ENCODE assay signal across 1 cellular context in the genomic region with DNA sequence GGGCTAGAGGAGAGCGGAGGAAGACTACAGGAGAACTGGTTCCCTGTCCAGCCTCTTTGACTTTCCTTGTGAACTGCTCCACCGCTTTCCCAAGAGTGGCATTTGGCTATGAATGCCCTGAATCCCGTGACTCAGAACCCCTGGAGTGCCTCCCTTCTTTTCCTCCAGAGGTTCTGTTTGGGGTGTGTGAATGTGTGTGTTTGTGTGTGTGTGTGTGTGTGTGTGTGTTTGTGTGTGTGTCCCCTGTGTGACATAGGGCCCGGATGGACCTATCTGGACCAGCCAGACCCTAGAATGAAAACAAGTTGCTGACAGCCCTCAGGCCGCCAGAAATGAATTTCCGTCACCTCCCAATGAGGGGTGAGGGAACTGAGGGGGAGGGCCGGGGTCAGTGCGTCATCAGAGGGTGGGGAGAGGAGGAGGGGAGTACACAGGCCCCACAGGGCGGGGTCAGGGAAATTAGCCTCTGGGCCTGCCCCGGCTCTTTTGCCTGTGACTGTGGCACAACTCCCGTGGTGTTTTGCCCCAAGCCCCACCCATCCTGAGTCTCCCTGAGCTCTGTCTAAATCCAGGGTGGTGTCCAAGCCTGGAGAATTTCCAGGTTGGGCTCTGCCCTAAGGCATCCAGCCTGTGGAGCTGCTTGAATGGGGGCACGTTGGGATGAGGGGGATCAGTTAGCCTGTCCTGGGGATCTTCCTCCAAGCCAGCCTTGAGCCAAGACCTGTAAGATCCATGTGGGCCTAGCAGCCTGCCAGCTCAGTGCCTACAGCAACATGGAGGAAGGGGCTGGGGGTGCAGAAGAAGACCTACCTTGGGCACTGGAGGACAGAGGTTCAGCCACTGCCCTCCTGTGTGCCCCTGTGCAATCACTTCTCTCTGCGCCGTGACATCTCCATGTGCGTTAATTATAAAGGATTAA.
TF ChIP-seq lines count a peak whose summit lies in the region.

No MANE protein-coding gene starts in this region.

TF ChIP-seq in K562, 482 proteins besides CTCF, POLR2A, EP300 and RAD21 (continued from another document and continues in another):
- TF ChIP-seq, protein P1, sequence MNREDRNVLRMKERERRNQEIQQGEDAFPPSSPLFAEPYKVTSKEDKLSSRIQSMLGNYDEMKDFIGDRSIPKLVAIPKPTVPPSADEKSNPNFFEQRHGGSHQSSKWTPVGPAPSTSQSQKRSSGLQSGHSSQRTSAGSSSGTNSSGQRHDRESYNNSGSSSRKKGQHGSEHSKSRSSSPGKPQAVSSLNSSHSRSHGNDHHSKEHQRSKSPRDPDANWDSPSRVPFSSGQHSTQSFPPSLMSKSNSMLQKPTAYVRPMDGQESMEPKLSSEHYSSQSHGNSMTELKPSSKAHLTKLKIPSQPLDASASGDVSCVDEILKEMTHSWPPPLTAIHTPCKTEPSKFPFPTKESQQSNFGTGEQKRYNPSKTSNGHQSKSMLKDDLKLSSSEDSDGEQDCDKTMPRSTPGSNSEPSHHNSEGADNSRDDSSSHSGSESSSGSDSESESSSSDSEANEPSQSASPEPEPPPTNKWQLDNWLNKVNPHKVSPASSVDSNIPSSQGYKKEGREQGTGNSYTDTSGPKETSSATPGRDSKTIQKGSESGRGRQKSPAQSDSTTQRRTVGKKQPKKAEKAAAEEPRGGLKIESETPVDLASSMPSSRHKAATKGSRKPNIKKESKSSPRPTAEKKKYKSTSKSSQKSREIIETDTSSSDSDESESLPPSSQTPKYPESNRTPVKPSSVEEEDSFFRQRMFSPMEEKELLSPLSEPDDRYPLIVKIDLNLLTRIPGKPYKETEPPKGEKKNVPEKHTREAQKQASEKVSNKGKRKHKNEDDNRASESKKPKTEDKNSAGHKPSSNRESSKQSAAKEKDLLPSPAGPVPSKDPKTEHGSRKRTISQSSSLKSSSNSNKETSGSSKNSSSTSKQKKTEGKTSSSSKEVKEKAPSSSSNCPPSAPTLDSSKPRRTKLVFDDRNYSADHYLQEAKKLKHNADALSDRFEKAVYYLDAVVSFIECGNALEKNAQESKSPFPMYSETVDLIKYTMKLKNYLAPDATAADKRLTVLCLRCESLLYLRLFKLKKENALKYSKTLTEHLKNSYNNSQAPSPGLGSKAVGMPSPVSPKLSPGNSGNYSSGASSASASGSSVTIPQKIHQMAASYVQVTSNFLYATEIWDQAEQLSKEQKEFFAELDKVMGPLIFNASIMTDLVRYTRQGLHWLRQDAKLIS (CRISPR knock-in tag; IDR thresholded peaks at IDR 0.05), result peak; percentile 83
- peak; percentile 72 for TF ChIP-seq SOX6 (IDR thresholded peaks at IDR 0.05)
- 0 out of 2 replicates have a peak, but pooled peaks have one; percentile 23 for TF ChIP-seq KAT8 (IDR thresholded peaks at IDR 0.05; ENCODE audit: low read depth)
- TF ChIP-seq EHMT2 (IDR thresholded peaks at IDR 0.05), result peak; percentile 82
- TF ChIP-seq NR2C2 (CRISPR knock-in tag; IDR thresholded peaks at IDR 0.05), result no peak
- TF ChIP-seq NR2C2 (tag; IDR thresholded peaks at IDR 0.05), result peak; percentile 87
- TF ChIP-seq, protein P2, sequence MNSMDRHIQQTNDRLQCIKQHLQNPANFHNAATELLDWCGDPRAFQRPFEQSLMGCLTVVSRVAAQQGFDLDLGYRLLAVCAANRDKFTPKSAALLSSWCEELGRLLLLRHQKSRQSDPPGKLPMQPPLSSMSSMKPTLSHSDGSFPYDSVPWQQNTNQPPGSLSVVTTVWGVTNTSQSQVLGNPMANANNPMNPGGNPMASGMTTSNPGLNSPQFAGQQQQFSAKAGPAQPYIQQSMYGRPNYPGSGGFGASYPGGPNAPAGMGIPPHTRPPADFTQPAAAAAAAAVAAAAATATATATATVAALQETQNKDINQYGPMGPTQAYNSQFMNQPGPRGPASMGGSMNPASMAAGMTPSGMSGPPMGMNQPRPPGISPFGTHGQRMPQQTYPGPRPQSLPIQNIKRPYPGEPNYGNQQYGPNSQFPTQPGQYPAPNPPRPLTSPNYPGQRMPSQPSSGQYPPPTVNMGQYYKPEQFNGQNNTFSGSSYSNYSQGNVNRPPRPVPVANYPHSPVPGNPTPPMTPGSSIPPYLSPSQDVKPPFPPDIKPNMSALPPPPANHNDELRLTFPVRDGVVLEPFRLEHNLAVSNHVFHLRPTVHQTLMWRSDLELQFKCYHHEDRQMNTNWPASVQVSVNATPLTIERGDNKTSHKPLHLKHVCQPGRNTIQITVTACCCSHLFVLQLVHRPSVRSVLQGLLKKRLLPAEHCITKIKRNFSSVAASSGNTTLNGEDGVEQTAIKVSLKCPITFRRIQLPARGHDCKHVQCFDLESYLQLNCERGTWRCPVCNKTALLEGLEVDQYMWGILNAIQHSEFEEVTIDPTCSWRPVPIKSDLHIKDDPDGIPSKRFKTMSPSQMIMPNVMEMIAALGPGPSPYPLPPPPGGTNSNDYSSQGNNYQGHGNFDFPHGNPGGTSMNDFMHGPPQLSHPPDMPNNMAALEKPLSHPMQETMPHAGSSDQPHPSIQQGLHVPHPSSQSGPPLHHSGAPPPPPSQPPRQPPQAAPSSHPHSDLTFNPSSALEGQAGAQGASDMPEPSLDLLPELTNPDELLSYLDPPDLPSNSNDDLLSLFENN (IDR thresholded peaks at IDR 0.05; ENCODE audit: low read depth in 2 of 2, low read length in 2 of 2), result peak in 1 of 2 experiments; percentile 75; a peak in 2 of 4 replicates
- peak; percentile 13 for TF ChIP-seq DACH1 (IDR thresholded peaks at IDR 0.05; ENCODE audit: partially characterized antibody)
- TF ChIP-seq CREB1 (IDR thresholded peaks at IDR 0.05), result peak; percentile 90
- TF ChIP-seq CREB1 (CRISPR knock-in tag; IDR thresholded peaks at IDR 0.05), result peak; percentile 93
- TF ChIP-seq DNMT1 (IDR thresholded peaks at IDR 0.05), result peak; percentile 98
- TF ChIP-seq CHD2 (IDR thresholded peaks at IDR 0.05; ENCODE audit: low read depth, low read length), result 0 out of 2 replicates have a peak, but pooled peaks have one; percentile 47
- TF ChIP-seq, protein P3, sequence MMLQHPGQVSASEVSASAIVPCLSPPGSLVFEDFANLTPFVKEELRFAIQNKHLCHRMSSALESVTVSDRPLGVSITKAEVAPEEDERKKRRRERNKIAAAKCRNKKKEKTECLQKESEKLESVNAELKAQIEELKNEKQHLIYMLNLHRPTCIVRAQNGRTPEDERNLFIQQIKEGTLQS (IDR thresholded peaks at IDR 0.05), result peak; percentile 93
- TF ChIP-seq, protein P3 (CRISPR knock-in tag; conservative IDR thresholded peaks at IDR 0.05), result no peak; the same call in 1 of the 2 replicates
- TF ChIP-seq EWSR1 (IDR thresholded peaks at IDR 0.05; ENCODE audit: borderline replicate concordance, low read depth, partially characterized antibody), result no peak
- TF ChIP-seq NFE2L1 (tag; IDR thresholded peaks at IDR 0.05; ENCODE audit: borderline replicate concordance, low read depth), result no peak
- TF ChIP-seq ZFX (CRISPR knock-in tag; IDR thresholded peaks at IDR 0.05), result peak; percentile 88
- TF ChIP-seq RBFOX2 (IDR thresholded peaks at IDR 0.05; ENCODE audit: low read depth, low read length), result peak; percentile 69
- no peak for TF ChIP-seq ERF (CRISPR knock-in tag; IDR thresholded peaks at IDR 0.05)
- peak; percentile 90 for TF ChIP-seq ATF7 (IDR thresholded peaks at IDR 0.05)
- no peak for TF ChIP-seq NCOA2 (IDR thresholded peaks at IDR 0.05; ENCODE audit: partially characterized antibody in 2 of 2)
- 0 out of 2 replicates have a peak, but pooled peaks have one; percentile 31 for TF ChIP-seq SMAD3 (CRISPR knock-in tag; conservative IDR thresholded peaks at IDR 0.05)
- peak; percentile 80 for TF ChIP-seq ZNF589 (CRISPR knock-in tag; IDR thresholded peaks at IDR 0.05; ENCODE audit: low read depth)
- TF ChIP-seq ETV1 (tag; conservative IDR thresholded peaks at IDR 0.05; ENCODE audit: low read depth), result peak; percentile 75
- TF ChIP-seq TBP (optimal IDR thresholded peaks at IDR 0.05; ENCODE audit: low read depth, low read length), result peak; percentile 45
- TF ChIP-seq, protein P4, sequence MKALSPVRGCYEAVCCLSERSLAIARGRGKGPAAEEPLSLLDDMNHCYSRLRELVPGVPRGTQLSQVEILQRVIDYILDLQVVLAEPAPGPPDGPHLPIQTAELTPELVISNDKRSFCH (CRISPR knock-in tag; IDR thresholded peaks at IDR 0.05), result no peak
- TF ChIP-seq, protein P4 (tag; IDR thresholded peaks at IDR 0.05), result peak; percentile 10; the same call in 1 of the 2 replicates
- peak; percentile 98 for TF ChIP-seq SMARCA5 (IDR thresholded peaks at IDR 0.05)
- no peak for TF ChIP-seq NR1H2 (CRISPR knock-in tag; IDR thresholded peaks at IDR 0.05)
- peak in 1 of 2 experiments; percentile 74; a peak in 1 of 4 replicates for TF ChIP-seq SRF (CRISPR knock-in tag; IDR thresholded peaks at IDR 0.05)
- TF ChIP-seq DMBX1 (CRISPR knock-in tag; IDR thresholded peaks at IDR 0.05; ENCODE audit: borderline replicate concordance), result peak; percentile 46; the same call in 1 of the 2 replicates
- no peak for TF ChIP-seq POLR2AphosphoS2 (IDR thresholded peaks at IDR 0.05; ENCODE audit: low read length)
- TF ChIP-seq E2F3 (CRISPR knock-in tag; IDR thresholded peaks at IDR 0.05), result no peak
- peak; percentile 70 for TF ChIP-seq JUN (IDR thresholded peaks at IDR 0.05; ENCODE audit: borderline replicate concordance, low read depth, low read length)
- TF ChIP-seq JUN (CRISPR knock-in tag; IDR thresholded peaks at IDR 0.05; ENCODE audit: borderline replicate concordance), result no peak; the same call in 1 of the 2 replicates
- TF ChIP-seq, protein P5, sequence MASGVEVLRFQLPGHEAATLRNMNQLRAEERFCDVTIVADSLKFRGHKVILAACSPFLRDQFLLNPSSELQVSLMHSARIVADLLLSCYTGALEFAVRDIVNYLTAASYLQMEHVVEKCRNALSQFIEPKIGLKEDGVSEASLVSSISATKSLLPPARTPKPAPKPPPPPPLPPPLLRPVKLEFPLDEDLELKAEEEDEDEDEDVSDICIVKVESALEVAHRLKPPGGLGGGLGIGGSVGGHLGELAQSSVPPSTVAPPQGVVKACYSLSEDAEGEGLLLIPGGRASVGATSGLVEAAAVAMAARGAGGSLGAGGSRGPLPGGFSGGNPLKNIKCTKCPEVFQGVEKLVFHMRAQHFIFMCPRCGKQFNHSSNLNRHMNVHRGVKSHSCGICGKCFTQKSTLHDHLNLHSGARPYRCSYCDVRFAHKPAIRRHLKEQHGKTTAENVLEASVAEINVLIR (CRISPR knock-in tag; IDR thresholded peaks at IDR 0.05), result peak; percentile 82
- peak; percentile 73 for TF ChIP-seq KDM5B (IDR thresholded peaks at IDR 0.05; ENCODE audit: insufficient replicate concordance, low read depth, low read length)
- TF ChIP-seq, protein P6, sequence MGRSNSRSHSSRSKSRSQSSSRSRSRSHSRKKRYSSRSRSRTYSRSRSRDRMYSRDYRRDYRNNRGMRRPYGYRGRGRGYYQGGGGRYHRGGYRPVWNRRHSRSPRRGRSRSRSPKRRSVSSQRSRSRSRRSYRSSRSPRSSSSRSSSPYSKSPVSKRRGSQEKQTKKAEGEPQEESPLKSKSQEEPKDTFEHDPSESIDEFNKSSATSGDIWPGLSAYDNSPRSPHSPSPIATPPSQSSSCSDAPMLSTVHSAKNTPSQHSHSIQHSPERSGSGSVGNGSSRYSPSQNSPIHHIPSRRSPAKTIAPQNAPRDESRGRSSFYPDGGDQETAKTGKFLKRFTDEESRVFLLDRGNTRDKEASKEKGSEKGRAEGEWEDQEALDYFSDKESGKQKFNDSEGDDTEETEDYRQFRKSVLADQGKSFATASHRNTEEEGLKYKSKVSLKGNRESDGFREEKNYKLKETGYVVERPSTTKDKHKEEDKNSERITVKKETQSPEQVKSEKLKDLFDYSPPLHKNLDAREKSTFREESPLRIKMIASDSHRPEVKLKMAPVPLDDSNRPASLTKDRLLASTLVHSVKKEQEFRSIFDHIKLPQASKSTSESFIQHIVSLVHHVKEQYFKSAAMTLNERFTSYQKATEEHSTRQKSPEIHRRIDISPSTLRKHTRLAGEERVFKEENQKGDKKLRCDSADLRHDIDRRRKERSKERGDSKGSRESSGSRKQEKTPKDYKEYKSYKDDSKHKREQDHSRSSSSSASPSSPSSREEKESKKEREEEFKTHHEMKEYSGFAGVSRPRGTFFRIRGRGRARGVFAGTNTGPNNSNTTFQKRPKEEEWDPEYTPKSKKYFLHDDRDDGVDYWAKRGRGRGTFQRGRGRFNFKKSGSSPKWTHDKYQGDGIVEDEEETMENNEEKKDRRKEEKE (IDR thresholded peaks at IDR 0.05; ENCODE audit: borderline replicate concordance in 1 of 2, control insufficient read depth in 1 of 2, low read depth in 2 of 2, low read length in 1 of 2), result peak; percentile 64 to 81; a peak in 2 of 4 replicates
- no peak for TF ChIP-seq HDAC8 (tag; IDR thresholded peaks at IDR 0.05)
- peak; percentile 50; the same call in 1 of the 2 replicates for TF ChIP-seq STAT5A (IDR thresholded peaks at IDR 0.05; ENCODE audit: borderline replicate concordance, low read length)
- TF ChIP-seq NBN (IDR thresholded peaks at IDR 0.05; ENCODE audit: low read depth), result peak; percentile 99
- no peak for TF ChIP-seq HSF4 (CRISPR knock-in tag; IDR thresholded peaks at IDR 0.05; ENCODE audit: borderline replicate concordance)
- TF ChIP-seq, protein P7, sequence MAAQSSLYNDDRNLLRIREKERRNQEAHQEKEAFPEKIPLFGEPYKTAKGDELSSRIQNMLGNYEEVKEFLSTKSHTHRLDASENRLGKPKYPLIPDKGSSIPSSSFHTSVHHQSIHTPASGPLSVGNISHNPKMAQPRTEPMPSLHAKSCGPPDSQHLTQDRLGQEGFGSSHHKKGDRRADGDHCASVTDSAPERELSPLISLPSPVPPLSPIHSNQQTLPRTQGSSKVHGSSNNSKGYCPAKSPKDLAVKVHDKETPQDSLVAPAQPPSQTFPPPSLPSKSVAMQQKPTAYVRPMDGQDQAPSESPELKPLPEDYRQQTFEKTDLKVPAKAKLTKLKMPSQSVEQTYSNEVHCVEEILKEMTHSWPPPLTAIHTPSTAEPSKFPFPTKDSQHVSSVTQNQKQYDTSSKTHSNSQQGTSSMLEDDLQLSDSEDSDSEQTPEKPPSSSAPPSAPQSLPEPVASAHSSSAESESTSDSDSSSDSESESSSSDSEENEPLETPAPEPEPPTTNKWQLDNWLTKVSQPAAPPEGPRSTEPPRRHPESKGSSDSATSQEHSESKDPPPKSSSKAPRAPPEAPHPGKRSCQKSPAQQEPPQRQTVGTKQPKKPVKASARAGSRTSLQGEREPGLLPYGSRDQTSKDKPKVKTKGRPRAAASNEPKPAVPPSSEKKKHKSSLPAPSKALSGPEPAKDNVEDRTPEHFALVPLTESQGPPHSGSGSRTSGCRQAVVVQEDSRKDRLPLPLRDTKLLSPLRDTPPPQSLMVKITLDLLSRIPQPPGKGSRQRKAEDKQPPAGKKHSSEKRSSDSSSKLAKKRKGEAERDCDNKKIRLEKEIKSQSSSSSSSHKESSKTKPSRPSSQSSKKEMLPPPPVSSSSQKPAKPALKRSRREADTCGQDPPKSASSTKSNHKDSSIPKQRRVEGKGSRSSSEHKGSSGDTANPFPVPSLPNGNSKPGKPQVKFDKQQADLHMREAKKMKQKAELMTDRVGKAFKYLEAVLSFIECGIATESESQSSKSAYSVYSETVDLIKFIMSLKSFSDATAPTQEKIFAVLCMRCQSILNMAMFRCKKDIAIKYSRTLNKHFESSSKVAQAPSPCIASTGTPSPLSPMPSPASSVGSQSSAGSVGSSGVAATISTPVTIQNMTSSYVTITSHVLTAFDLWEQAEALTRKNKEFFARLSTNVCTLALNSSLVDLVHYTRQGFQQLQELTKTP (IDR thresholded peaks at IDR 0.05; ENCODE audit: low read depth in 1 of 2, partially characterized antibody in 2 of 2), result peak; percentile 66 to 96
- TF ChIP-seq PHF20 (IDR thresholded peaks at IDR 0.05; ENCODE audit: partially characterized antibody), result peak; percentile 70
- TF ChIP-seq ZBTB7A (IDR thresholded peaks at IDR 0.05; ENCODE audit: borderline replicate concordance, control insufficient read depth, low read depth, low read length), result peak; percentile 69
